Comparison of ENCODE assay signal across 1 cellular context in the genomic region with DNA sequence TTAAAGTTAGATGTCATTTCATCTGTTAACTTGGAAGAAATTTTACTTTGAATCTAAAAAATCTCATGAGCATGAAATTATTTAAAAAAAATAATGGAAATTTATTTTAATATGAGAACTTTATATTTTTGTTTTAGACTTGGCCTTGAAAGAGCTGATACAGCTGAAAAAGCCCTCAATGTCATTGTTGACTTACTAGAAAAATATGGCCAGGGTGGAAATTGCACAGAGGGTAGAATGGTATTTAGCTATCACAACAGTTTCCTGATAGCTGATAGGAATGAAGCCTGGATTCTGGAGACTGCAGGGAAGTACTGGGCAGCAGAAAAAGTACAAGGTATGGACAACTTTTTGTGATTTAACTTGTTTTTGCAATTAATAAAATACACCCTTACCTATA.
TF ChIP-seq lines count a peak whose summit lies in the region.

No MANE protein-coding gene starts in this region.

TF ChIP-seq in K562, 482 proteins besides CTCF, POLR2A, EP300 and RAD21 (continued from another document and continues in another):
- TF ChIP-seq, protein P1, sequence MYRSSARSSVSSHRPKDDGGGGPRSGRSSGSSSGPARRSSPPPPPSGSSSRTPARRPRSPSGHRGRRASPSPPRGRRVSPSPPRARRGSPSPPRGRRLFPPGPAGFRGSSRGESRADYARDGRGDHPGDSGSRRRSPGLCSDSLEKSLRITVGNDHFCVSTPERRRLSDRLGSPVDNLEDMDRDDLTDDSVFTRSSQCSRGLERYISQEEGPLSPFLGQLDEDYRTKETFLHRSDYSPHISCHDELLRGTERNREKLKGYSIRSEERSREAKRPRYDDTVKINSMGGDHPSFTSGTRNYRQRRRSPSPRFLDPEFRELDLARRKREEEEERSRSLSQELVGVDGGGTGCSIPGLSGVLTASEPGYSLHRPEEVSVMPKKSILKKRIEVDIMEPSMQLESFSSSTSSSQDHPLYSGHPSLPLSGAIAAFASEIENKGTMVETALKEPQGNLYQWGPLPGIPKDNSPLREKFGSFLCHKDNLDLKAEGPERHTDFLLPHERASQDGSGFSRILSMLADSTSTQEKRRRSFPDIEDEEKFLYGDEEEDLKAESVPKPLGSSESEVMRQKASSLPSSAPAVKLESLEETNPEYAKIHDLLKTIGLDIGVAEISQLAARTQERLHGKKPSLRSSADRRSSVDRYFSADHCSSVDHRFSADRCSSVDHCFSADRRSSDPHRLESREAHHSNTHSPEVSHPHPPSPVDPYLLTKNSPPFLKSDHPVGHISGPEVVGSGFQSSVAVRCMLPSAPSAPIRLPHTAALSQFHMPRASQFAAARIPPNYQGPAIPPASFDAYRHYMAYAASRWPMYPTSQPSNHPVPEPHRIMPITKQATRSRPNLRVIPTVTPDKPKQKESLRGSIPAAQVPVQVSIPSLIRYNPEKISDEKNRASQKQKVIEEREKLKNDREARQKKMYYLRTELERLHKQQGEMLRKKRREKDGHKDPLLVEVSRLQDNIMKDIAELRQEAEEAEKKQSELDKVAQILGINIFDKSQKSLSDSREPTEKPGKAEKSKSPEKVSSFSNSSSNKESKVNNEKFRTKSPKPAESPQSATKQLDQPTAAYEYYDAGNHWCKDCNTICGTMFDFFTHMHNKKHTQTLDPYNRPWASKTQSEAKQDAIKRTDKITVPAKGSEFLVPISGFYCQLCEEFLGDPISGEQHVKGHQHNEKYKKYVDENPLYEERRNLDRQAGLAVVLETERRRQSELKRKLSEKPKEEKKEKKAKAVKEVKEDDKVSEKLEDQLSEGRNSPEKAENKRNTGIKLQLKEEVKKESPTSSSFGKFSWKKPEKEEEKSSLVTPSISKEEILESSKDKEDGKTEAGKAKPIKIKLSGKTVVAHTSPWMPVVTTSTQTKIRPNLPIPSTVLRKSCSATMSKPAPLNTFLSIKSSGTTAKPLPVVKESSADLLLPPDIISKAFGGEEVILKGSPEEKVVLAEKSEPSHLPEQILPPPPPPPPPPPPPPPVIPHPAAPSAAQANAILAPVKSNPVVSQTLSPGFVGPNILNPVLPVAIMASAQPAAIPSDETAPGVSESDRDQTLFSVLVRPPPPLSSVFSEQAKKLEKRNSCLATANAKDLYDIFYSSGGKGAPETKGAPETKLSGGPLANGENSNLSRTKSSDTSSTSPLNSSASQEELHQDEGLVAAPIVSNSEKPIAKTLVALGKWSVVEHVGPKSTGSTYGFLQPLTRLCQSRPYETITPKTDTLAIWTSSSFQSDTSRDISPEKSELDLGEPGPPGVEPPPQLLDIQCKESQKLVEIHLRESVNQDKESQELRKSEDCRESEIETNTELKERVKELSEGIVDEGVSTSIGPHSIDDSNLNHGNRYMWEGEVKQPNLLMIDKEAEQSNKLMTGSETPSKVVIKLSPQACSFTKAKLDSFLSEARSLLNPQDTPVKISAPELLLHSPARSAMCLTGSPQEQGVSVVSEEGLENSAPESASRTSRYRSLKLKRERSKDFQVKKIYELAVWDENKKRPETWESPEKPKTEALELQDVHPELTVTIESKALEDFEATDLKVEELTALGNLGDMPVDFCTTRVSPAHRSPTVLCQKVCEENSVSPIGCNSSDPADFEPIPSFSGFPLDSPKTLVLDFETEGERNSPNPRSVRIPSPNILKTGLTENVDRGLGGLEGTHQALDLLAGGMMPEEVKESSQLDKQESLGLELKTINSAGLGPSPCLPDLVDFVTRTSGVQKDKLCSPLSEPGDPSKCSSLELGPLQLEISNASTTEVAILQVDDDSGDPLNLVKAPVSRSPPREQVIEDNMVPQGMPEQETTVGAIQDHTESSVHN (IDR thresholded peaks at IDR 0.05; ENCODE audit: borderline replicate concordance in 1 of 2, low read depth in 1 of 2) = no peak
- TF ChIP-seq ZNF316 (IDR thresholded peaks at IDR 0.05) (peak; percentile 59), ZNF232 (CRISPR knock-in tag; IDR thresholded peaks at IDR 0.05) (no peak), PTRF (tag; IDR thresholded peaks at IDR 0.05) (no peak), ZBTB12 (CRISPR knock-in tag; IDR thresholded peaks at IDR 0.05) (no peak), ZNF764 (CRISPR knock-in tag; IDR thresholded peaks at IDR 0.05; ENCODE audit: low read depth) (no peak), SMARCE1 (IDR thresholded peaks at IDR 0.05) (no peak), ZNF41 (CRISPR knock-in tag; conservative IDR thresholded peaks at IDR 0.05) (no peak), TSHZ1 (CRISPR knock-in tag; IDR thresholded peaks at IDR 0.05) (no peak), KLF10 (CRISPR knock-in tag; IDR thresholded peaks at IDR 0.05) (no peak), RBFOX2 (IDR thresholded peaks at IDR 0.05; ENCODE audit: low read depth, low read length) (no peak), DDX20 (tag; IDR thresholded peaks at IDR 0.05; ENCODE audit: low read depth) (no peak), ZEB2 (IDR thresholded peaks at IDR 0.05) (no peak), E2F6 (IDR thresholded peaks at IDR 0.05; ENCODE audit: borderline replicate concordance in 1 of 2, extremely low read depth in 1 of 2, insufficient read depth in 1 of 2, insufficient read length in 1 of 2, low read depth in 1 of 2, low read length in 1 of 2, poor library complexity in 1 of 2, severe bottlenecking in 1 of 2) (no peak), MAFG (tag; conservative IDR thresholded peaks at IDR 0.05) (0 out of 2 replicates have a peak, but pooled peaks have one; percentile 7), GATAD2A (IDR thresholded peaks at IDR 0.05) (no peak), ARID3A (IDR thresholded peaks at IDR 0.05; ENCODE audit: borderline replicate concordance, low read depth, low read length) (no peak), POLR3A (IDR thresholded peaks at IDR 0.05; ENCODE audit: borderline replicate concordance, extremely low read depth, insufficient read depth, insufficient read length) (no peak), SETDB1 (IDR thresholded peaks at IDR 0.05; ENCODE audit: low read length) (no peak)
- TF ChIP-seq, protein P2, sequence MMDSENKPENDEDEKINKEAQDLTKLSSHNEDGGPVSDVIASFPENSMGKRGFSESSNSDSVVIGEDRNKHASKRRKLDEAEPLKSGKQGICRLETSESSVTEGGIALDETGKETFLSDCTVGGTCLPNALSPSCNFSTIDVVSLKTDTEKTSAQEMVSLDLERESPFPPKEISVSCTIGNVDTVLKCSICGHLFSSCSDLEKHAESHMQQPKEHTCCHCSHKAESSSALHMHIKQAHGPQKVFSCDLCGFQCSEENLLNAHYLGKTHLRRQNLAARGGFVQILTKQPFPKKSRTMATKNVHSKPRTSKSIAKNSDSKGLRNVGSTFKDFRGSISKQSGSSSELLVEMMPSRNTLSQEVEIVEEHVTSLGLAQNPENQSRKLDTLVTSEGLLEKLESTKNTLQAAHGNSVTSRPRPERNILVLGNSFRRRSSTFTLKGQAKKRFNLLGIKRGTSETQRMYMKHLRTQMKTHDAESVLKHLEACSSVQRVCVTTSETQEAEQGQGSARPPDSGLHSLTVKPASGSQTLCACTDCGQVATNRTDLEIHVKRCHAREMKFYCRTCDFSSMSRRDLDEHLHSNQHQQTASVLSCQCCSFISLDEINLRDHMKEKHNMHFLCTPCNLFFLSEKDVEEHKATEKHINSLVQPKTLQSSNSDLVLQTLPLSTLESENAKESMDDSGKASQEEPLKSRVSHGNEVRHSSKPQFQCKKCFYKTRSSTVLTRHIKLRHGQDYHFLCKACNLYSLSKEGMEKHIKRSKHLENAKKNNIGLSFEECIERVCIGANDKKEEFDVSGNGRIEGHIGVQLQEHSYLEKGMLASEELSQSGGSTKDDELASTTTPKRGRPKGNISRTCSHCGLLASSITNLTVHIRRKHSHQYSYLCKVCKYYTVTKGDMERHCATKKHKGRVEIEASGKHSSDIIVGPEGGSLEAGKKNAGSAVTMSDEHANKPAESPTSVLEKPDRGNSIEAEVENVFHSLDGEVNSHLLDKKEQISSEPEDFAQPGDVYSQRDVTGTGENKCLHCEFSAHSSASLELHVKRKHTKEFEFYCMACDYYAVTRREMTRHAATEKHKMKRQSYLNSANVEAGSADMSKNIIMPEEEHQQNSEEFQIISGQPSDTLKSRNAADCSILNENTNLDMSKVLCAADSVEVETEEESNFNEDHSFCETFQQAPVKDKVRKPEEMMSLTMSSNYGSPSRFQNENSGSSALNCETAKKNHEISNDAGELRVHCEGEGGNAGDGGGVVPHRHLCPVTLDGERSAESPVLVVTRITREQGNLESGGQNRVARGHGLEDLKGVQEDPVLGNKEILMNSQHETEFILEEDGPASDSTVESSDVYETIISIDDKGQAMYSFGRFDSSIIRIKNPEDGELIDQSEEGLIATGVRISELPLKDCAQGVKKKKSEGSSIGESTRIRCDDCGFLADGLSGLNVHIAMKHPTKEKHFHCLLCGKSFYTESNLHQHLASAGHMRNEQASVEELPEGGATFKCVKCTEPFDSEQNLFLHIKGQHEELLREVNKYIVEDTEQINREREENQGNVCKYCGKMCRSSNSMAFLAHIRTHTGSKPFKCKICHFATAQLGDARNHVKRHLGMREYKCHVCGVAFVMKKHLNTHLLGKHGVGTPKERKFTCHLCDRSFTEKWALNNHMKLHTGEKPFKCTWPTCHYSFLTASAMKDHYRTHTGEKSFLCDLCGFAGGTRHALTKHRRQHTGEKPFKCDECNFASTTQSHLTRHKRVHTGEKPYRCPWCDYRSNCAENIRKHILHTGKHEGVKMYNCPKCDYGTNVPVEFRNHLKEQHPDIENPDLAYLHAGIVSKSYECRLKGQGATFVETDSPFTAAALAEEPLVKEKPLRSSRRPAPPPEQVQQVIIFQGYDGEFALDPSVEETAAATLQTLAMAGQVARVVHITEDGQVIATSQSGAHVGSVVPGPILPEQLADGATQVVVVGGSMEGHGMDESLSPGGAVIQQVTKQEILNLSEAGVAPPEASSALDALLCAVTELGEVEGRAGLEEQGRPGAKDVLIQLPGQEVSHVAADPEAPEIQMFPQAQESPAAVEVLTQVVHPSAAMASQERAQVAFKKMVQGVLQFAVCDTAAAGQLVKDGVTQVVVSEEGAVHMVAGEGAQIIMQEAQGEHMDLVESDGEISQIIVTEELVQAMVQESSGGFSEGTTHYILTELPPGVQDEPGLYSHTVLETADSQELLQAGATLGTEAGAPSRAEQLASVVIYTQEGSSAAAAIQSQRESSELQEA (IDR thresholded peaks at IDR 0.05; ENCODE audit: low read depth) = no peak
- TF ChIP-seq, protein P3, sequence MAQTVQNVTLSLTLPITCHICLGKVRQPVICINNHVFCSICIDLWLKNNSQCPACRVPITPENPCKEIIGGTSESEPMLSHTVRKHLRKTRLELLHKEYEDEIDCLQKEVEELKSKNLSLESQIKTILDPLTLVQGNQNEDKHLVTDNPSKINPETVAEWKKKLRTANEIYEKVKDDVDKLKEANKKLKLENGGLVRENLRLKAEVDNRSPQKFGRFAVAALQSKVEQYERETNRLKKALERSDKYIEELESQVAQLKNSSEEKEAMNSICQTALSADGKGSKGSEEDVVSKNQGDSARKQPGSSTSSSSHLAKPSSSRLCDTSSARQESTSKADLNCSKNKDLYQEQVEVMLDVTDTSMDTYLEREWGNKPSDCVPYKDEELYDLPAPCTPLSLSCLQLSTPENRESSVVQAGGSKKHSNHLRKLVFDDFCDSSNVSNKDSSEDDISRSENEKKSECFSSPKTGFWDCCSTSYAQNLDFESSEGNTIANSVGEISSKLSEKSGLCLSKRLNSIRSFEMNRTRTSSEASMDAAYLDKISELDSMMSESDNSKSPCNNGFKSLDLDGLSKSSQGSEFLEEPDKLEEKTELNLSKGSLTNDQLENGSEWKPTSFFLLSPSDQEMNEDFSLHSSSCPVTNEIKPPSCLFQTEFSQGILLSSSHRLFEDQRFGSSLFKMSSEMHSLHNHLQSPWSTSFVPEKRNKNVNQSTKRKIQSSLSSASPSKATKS (CRISPR knock-in tag; IDR thresholded peaks at IDR 0.05) = no peak
